Comparison of ENCODE assay signal across 6 cellular contexts in the genomic region with DNA sequence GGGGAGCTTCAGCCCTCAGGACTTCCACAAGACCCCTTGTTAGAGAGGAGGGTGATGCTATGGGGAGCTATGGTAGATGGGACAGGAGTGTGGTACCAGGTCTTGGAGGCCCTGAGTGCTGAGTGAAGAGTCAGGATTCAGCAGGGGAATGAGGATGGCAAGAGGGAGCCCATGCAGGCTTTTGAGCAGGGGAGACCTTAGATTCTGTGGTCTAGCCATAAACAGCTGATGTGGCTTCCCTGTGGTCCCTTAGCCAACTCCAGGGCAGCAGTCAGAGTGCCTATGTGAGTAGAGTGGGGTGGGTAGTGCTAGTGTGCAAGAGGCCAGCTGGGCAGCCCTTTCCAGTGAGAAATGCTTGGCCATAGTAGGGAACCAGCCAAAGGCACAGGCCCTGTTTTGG.
"Had no signal": no experiment of that assay in that cellular context is flagged by ENCODE, and none has a peak within 500 bp of the region (broad histone marks: within the 10 kb centered on the region; RNA-seq: fewer than 3 reads in every experiment).

No MANE protein-coding gene starts in this region.

- H3K27ac ChIP-seq: HL-60 had no signal

- H2AFZ ChIP-seq: GM23338 had no signal

- ATAC-seq: GM23338, HepG2 had no signal

- H3K4me3 ChIP-seq: GM23338 had no signal

- H3K4me2 ChIP-seq: GM23338 had no signal

- DNase-seq: H9, HCEC 1CT, HFFc6 had no signal
